In genomic region chr1:246139745-246140182, GRCh38 we compare ENCODE assay signal across 12 cellular contexts.
DNase-seq lines count a peak whose midpoint lies in the region; ATAC-seq and TF ChIP-seq lines count a peak whose summit lies in the region.
"Had no signal": no experiment of that assay in that cellular context is flagged by ENCODE, and none has a peak within 500 bp of the region (broad histone marks: within the 10 kb centered on the region; RNA-seq: fewer than 3 reads in every experiment).

No MANE protein-coding gene starts in this region.

- no peaks in the 10 kb centered on the region for H3K9me3 Mint-ChIP-seq in nephron progenitor cell
- H3K9me3 Mint-ChIP-seq in endothelial cell (ENCODE audit: unreplicated experiment): no peaks in the 10 kb centered on the region
- H3K9me3 Mint-ChIP-seq: CD4-positive, alpha-beta T cell; IgD-negative memory B cell; naive B cell had no signal

- no peak overlapping the region for H2AFZ ChIP-seq in GM23248

- no peak overlapping the region for H3K4me3 Mint-ChIP-seq in T-helper 17 cell
- no peak overlapping the region for H3K4me3 Mint-ChIP-seq in nephron progenitor cell
- H3K4me3 Mint-ChIP-seq in endothelial cell (ENCODE audit: unreplicated experiment): no peak overlapping the region
- H3K4me3 Mint-ChIP-seq: CD4-positive, alpha-beta T cell; IgD-negative memory B cell; naive B cell had no signal

- H3F3A ChIP-seq in GM23248 (ENCODE audit: insufficient read depth): peaks cover 35% of the 10 kb centered on the region

- TF ChIP-seq CTCF in nephron progenitor cell (IDR thresholded peaks at IDR 0.05): no peak
- no peak for TF ChIP-seq CTCF in endothelial cell (IDR thresholded peaks at IDR 0.05; ENCODE audit: unreplicated experiment)

- no peaks in the 10 kb centered on the region for H3K27me3 ChIP-seq in GM23248 (replicated peaks; ENCODE audit: insufficient read depth)

- WGBS in GM23248 (ENCODE audit: low coverage in 1 of 2, low lambda C conversion rate in 2 of 2, missing lambda C conversion rate in 2 of 2), 2 experiments: 1 to 3% methylated on average over 2 of the region's 2 CpGs

- peak overlapping the region; percentile 34 for H3K4me2 ChIP-seq in GM23248 (ENCODE audit: unreplicated experiment)

- H3K4me3 ChIP-seq in GM23248: no peak overlapping the region
- H3K4me3 ChIP-seq: SK-N-MC had no signal

- ATAC-seq in T-helper 17 cell: no peak
- ATAC-seq in HG03354 (IDR thresholded peaks at IDR 0.05; ENCODE audit: poor library complexity, severe bottlenecking, unreplicated experiment): no peak

- H3K9ac ChIP-seq in GM23248: peak overlapping the region; percentile 32

- peaks cover 37% of the 10 kb centered on the region for H3K4me1 ChIP-seq in GM23248 (ENCODE audit: insufficient read depth)

- H4K20me1 ChIP-seq in GM23248 (ENCODE audit: insufficient read depth): no peaks in the 10 kb centered on the region

- H3K4me1 Mint-ChIP-seq in T-helper 17 cell (peaks cover 2% of the 10 kb centered on the region), nephron progenitor cell (no peaks in the 10 kb centered on the region), endothelial cell (ENCODE audit: unreplicated experiment) (peaks cover 4% of the 10 kb centered on the region)
- H3K4me1 Mint-ChIP-seq: IgD-negative memory B cell, naive B cell had no signal

- H3K36me3 Mint-ChIP-seq in T-helper 17 cell (ENCODE audit: low read depth): no peaks in the 10 kb centered on the region
- no peaks in the 10 kb centered on the region for H3K36me3 Mint-ChIP-seq in nephron progenitor cell (ENCODE audit: low read depth)
- H3K36me3 Mint-ChIP-seq in endothelial cell (ENCODE audit: low read depth, unreplicated experiment): no peaks in the 10 kb centered on the region

- no peaks in the 10 kb centered on the region for H3K79me2 ChIP-seq in GM23248 (ENCODE audit: insufficient read depth)

- H3K9me3 ChIP-seq in GM23248 (ENCODE audit: low read depth) (no peaks in the 10 kb centered on the region), T-helper 17 cell (ENCODE audit: control insufficient read depth, low read length, poor library complexity, severe bottlenecking) (no peaks in the 10 kb centered on the region)

- H3K27ac Mint-ChIP-seq in T-helper 17 cell (peak overlapping the region; percentile 1), nephron progenitor cell (no peak overlapping the region), endothelial cell (ENCODE audit: unreplicated experiment) (no peak overlapping the region)
- H3K27ac Mint-ChIP-seq: CD4-positive, alpha-beta T cell; IgD-negative memory B cell; naive B cell had no signal

- DNase-seq in A172 (ENCODE audit: low spot score): peak; percentile 90
- peak; percentile 94 for DNase-seq in GM23248
- DNase-seq in T-helper 17 cell: no peak
- DNase-seq in fibroblast of the conjunctiva (ENCODE audit: low read depth): peak; percentile 42
- DNase-seq in nephron progenitor cell: no peak
- no peak for DNase-seq in stimulated activated CD4-positive, alpha-beta T cell treated with anti-CD3 and anti-CD28 coated beads, Interleukin-15, amount 100 ng/mL, for 24 hours
- DNase-seq in endothelial cell (ENCODE audit: low spot score): no peak
- DNase-seq: CD4-positive, alpha-beta T cell; naive B cell had no signal

- in situ Hi-C loops in GM23248 (cut with MboI): no loop called here

- H3K27me3 Mint-ChIP-seq in T-helper 17 cell (no peaks in the 10 kb centered on the region), nephron progenitor cell (ENCODE audit: low read depth, poor library complexity) (no peaks in the 10 kb centered on the region), endothelial cell (ENCODE audit: unreplicated experiment) (peaks cover 2% of the 10 kb centered on the region)
- H3K27me3 Mint-ChIP-seq: CD4-positive, alpha-beta T cell; IgD-negative memory B cell; naive B cell had no signal

- H3K36me3 ChIP-seq in GM23248 (ENCODE audit: low read depth): no peaks in the 10 kb centered on the region

- H3K9me2 ChIP-seq in GM23248 (ENCODE audit: insufficient read depth): no peaks in the 10 kb centered on the region

- peak overlapping the region; percentile 79 for H3K27ac ChIP-seq in GM23248
- H3K27ac ChIP-seq: SK-N-MC had no signal

Comparison
In these comparisons a context has a peak if more than half of its experiments do, and no peak if none do; other contexts are left out.
1. DNase-seq: peak in A172 (single experiment), GM23248 (single experiment) and fibroblast of the conjunctiva (single experiment); none in T-helper 17 cell (0 of 3), nephron progenitor cell (single experiment), stimulated activated CD4-positive, alpha-beta T cell treated with anti-CD3 and anti-CD28 coated beads, Interleukin-15, amount 100 ng/mL, for 24 hours (single experiment) and endothelial cell (single experiment).